ENCODE assay signal across 14 cellular contexts in the genomic region with DNA sequence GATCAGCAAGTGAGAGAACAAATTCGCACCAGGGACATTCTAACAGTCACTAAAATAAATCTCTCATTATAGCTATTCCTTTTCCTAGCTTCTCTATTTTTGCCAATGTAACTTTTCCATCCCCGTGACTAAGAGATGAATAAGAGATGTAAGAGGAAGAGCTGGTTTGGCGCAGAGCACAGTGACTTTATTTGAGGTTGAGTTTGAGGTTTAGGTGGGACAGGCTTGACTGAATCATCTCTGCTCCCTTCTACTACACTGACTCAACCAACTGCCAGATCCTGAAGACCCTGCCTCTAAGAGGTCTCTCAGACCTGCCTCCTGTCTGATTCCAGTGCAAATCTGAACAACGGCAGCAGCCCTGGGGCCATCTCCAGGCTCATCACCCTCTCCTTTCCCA. TPM values are rescaled to one million over a fixed set of nuclear protein-coding genes. Genes with fewer than 3 reads are reported as not detected.
DNase-seq lines count a peak whose midpoint lies in the region; ATAC-seq and TF ChIP-seq lines count a peak whose summit lies in the region.
"Had no signal": no experiment of that assay in that cellular context is flagged by ENCODE, and none has a peak within 500 bp of the region (broad histone marks: within the 10 kb centered on the region; RNA-seq: fewer than 3 reads in every experiment).

No MANE protein-coding gene starts in this region.

- H3K36me3 ChIP-seq in fibroblast of lung (ENCODE audit: control insufficient read depth, insufficient read depth, low read length) (peaks cover 12% of the 10 kb centered on the region), Caco-2 (ENCODE audit: control insufficient read depth, insufficient read depth, low read length) (no peaks in the 10 kb centered on the region)

- H2AFZ ChIP-seq in fibroblast of lung (ENCODE audit: low read length) = no peak overlapping the region

- POLR2A ChIA-PET in Caco-2 (lab: Charles Lee) = no interaction called here

- H3K27me3 Mint-ChIP-seq in Caco-2 (ENCODE audit: insufficient read depth, unreplicated experiment) = no peaks in the 10 kb centered on the region

- ATAC-seq in HG02870 (IDR thresholded peaks at IDR 0.05; ENCODE audit: unreplicated experiment) = no peak
- ATAC-seq in GM19395 (IDR thresholded peaks at IDR 0.05; ENCODE audit: unreplicated experiment) = no peak
- ATAC-seq: effector memory CD8-positive, alpha-beta T cell had no signal

- peaks cover 4% of the 10 kb centered on the region for H3K4me1 ChIP-seq in fibroblast of lung (ENCODE audit: control insufficient read depth, extremely low read depth, insufficient read depth, low read length)
- H3K4me1 ChIP-seq in Caco-2 = peaks cover 7% of the 10 kb centered on the region; the same call in 1 of the 2 replicates

- no peak overlapping the region for H3K4me3 ChIP-seq in fibroblast of lung (replicated peaks in 1 of 4; ENCODE audit: control extremely low read depth in 1 of 4, insufficient read depth in 1 of 4, low read depth in 3 of 4, low read length in 4 of 4)
- H3K4me3 ChIP-seq in Caco-2 (ENCODE audit: low read depth, low read length) = no peak overlapping the region

- CTCF ChIA-PET in Caco-2 (lab: Charles Lee) = no interaction called here

- H3K9ac ChIP-seq in fibroblast of lung (ENCODE audit: insufficient read depth, low read length) = no peak overlapping the region

- H3K79me2 ChIP-seq in fibroblast of lung (ENCODE audit: control insufficient read depth, insufficient read depth, low read length) = peaks cover 22% of the 10 kb centered on the region

- peak; percentile 27 for DNase-seq in stimulated activated CD4-positive, alpha-beta T cell treated with anti-CD3 and anti-CD28 coated beads, Interleukin-15, amount 100 ng/mL, for 24 hours
- DNase-seq in stimulated activated CD4-positive, alpha-beta T cell treated with anti-CD3 and anti-CD28 coated beads, Interleukin-12 subunit alpha, Interleukin-12 subunit beta, amount 100 ng/mL, for 4 hours = no peak
- DNase-seq in RKO (ENCODE audit: low spot score) (peak; percentile 42), fibroblast of lung (ENCODE audit: low read depth in 2 of 2) (peak; percentile 61 to 97), Caco-2 (no peak), activated gamma-delta T cell (lab: John Stamatoyannopoulos, UW) (no peak)
- DNase-seq: CD8-positive, alpha-beta memory T cell; effector memory CD8-positive, alpha-beta T cell; GOT3; immature natural killer cell; NCI-H446 treated with DMSO at 0.1 percent for 48 hours had no signal

- H3K9me3 ChIP-seq in fibroblast of lung (ENCODE audit: control insufficient read depth, insufficient read depth, low read depth, low read length) (no peaks in the 10 kb centered on the region), Caco-2 (no peaks in the 10 kb centered on the region)

- H3K27me3 ChIP-seq in fibroblast of lung (ENCODE audit: control insufficient read depth, insufficient read depth, low read length) = no peaks in the 10 kb centered on the region
- no peaks in the 10 kb centered on the region for H3K27me3 ChIP-seq in Caco-2 (replicated peaks; ENCODE audit: control insufficient read depth, insufficient read depth, low read length)

- no peak overlapping the region for H3K27ac Mint-ChIP-seq in Caco-2 (ENCODE audit: unreplicated experiment)
- H3K27ac Mint-ChIP-seq: CD8-positive, alpha-beta memory T cell; effector memory CD8-positive, alpha-beta T cell; immature natural killer cell; progenitor cell of endocrine pancreas had no signal

- H4K20me1 ChIP-seq in fibroblast of lung (ENCODE audit: control insufficient read depth, extremely low read depth, insufficient read depth, low read length) = no peaks in the 10 kb centered on the region

- BruUV-seq in Caco-2 (replicated peaks; lab: Mats Ljungman, UMichigan) = no TSS peak

- no peak overlapping the region for H3K4me3 Mint-ChIP-seq in Caco-2 (ENCODE audit: unreplicated experiment)
- H3K4me3 Mint-ChIP-seq: CD8-positive, alpha-beta memory T cell; effector memory CD8-positive, alpha-beta T cell; immature natural killer cell had no signal

- intact Hi-C loops in Caco-2 (cut with micrococcal nuclease; ENCODE audit: unreplicated experiment) = no loop called here

- H3K27ac ChIP-seq in fibroblast of lung (ENCODE audit: insufficient read depth, low read length) = peak overlapping the region; percentile 27

- H3K4me1 Mint-ChIP-seq in Caco-2 (ENCODE audit: low read depth, unreplicated experiment) = no peaks in the 10 kb centered on the region

- H3K9me3 Mint-ChIP-seq in Caco-2 (ENCODE audit: unreplicated experiment) = peaks cover 17% of the 10 kb centered on the region
- H3K9me3 Mint-ChIP-seq: effector memory CD8-positive, alpha-beta T cell had no signal

- H3K36me3 Mint-ChIP-seq in Caco-2 (ENCODE audit: insufficient read depth, unreplicated experiment) = no peaks in the 10 kb centered on the region

- TF ChIP-seq CTCF in fibroblast of lung (conservative IDR thresholded peaks at IDR 0.05 in 1 of 2, IDR thresholded peaks at IDR 0.05 in 1 of 2; ENCODE audit: low read depth in 1 of 2, low read length in 2 of 2) = no peak
- no peak for TF ChIP-seq CTCF in Caco-2 (IDR thresholded peaks at IDR 0.05; ENCODE audit: insufficient read depth in 1 of 2, low read depth in 1 of 2, low read length in 1 of 2, severe bottlenecking in 1 of 2, unreplicated experiment in 1 of 2)

- peak overlapping the region; percentile 5 for H3K4me2 ChIP-seq in fibroblast of lung (ENCODE audit: extremely low read depth, insufficient read depth, low read length)

RNA-seq across cellular contexts. Expression of a gene that starts 28.0 kb away (rescaled TPM):
- total RNA-seq in fibroblast of lung (2.6 and 12.4 TPM in 2 replicates), Caco-2 (2022) (not detected in 2 replicates)
- 4.3 and 10.4 TPM in 2 replicates for polyA plus RNA-seq in fibroblast of lung
- 2.1 and 6.5 TPM in 2 replicates for polyA plus RNA-seq in fibroblast of lung (2012)
- polyA minus RNA-seq in fibroblast of lung (ENCODE audit: low replicate concordance) = 1.1 and 2.4 TPM in 2 replicates
- total RNA-seq: CD8-positive, alpha-beta memory T cell; progenitor cell of endocrine pancreas had no signal
- polyA plus RNA-seq: CD8-positive, alpha-beta memory T cell; immature natural killer cell had no signal

RNA-seq across cellular contexts. Expression of a gene that starts 59.6 kb away (rescaled TPM):
- total RNA-seq in fibroblast of lung (under 0.01 and 0.50 TPM in 2 replicates), Caco-2 (2022) (119 and 120 TPM in 2 replicates)
- polyA plus RNA-seq in fibroblast of lung = 0.08 and 0.84 TPM in 2 replicates
- polyA plus RNA-seq in fibroblast of lung (2012) = 0.36 TPM in 1 of 2 replicates, not detected in the other
- 0.59 TPM in 1 of 2 replicates, not detected in the other for polyA minus RNA-seq in fibroblast of lung (ENCODE audit: low replicate concordance)
- total RNA-seq: CD8-positive, alpha-beta memory T cell had no signal
- polyA plus RNA-seq: CD8-positive, alpha-beta memory T cell; immature natural killer cell had no signal

Comparison
In these comparisons a context has a peak if more than half of its experiments do, and no peak if none do; other contexts are left out.
1. DNase-seq: peak in stimulated activated CD4-positive, alpha-beta T cell treated with anti-CD3 and anti-CD28 coated beads, Interleukin-15, amount 100 ng/mL, for 24 hours (single experiment), RKO (single experiment) and fibroblast of lung (2 of 2); none in stimulated activated CD4-positive, alpha-beta T cell treated with anti-CD3 and anti-CD28 coated beads, Interleukin-12 subunit alpha, Interleukin-12 subunit beta, amount 100 ng/mL, for 4 hours (single experiment), Caco-2 (0 of 2) and activated gamma-delta T cell (single experiment).
2. RNA of a gene that starts 59.6 kb away (total RNA-seq): 119 to 120 TPM in Caco-2; under 0.01 to 0.50 TPM in fibroblast of lung; every median in the first group is over 10 times any median in the second.